23 cellular contexts compared by ENCODE assay signal in genomic region chr20:51969191-51969590, GRCh38.
"Had no signal": no experiment of that assay in that cellular context is flagged by ENCODE, and none has a peak within 500 bp of the region (broad histone marks: within the 10 kb centered on the region; RNA-seq: fewer than 3 reads in every experiment).

No MANE protein-coding gene starts in this region.

- H3K4me2 ChIP-seq: hepatocyte, smooth muscle cell had no signal

- H3K9me3 ChIP-seq: left ventricle myocardium inferior, mucosa of descending colon, ovary, right atrium auricular region, right lobe of liver, stomach, testis, thyroid gland, uterus had no signal

- H3K36me3 Mint-ChIP-seq: naive thymus-derived CD4-positive, alpha-beta T cell; natural killer cell treated with Interleukin-12 subunit alpha and Interleukin-12 subunit beta and Interleukin-15 and Interleukin-18, amount 100 ng/mL, for 72 hours; stimulated activated naive B cell treated with anti-CD40 and anti-IgM and Interleukin-4, amounts not matched to agents 10 μg/mL and 1 μg/mL and 100 μg/mL, for 72 hours; type B pancreatic cell had no signal

- H3K4me3 ChIP-seq: hepatocyte, left ventricle myocardium inferior, lung, mucosa of descending colon, ovary, right atrium auricular region, right lobe of liver, smooth muscle cell, stomach, testis, thyroid gland, uterus had no signal

- DNase-seq: islet precursor cell; left ventricle myocardium inferior; mesendoderm; midbrain; mucosa of descending colon; naive thymus-derived CD4-positive, alpha-beta T cell; ovary; right lobe of liver; stimulated activated CD4-positive, alpha-beta T cell treated with anti-CD3 and anti-CD28 coated beads, Interleukin-1b, Interleukin-23, amount 100 ng/mL, for 48 hours; stimulated activated CD4-positive, alpha-beta T cell treated with anti-CD3 and anti-CD28 coated beads, Interleukin-2, amount 100 ng/mL, for 48 hours; stimulated activated naive B cell treated with anti-CD40 and anti-IgM and Interleukin-4, amounts not matched to agents 10 μg/mL and 1 μg/mL and 100 μg/mL, for 72 hours; stimulated activated naive CD8-positive, alpha-beta T cell treated with anti-CD3 and anti-CD28 coated beads, Interleukin-15, Interleukin-2, amounts not matched to agents 100 U/mL and 50 U/mL, for 24 hours; stomach; testis; thyroid gland; uterus had no signal

- H3K27ac ChIP-seq: hepatocyte, left ventricle myocardium inferior, ovary, right atrium auricular region, right lobe of liver, stomach, testis, thyroid gland, uterus had no signal

- H3K27ac Mint-ChIP-seq: naive thymus-derived CD4-positive, alpha-beta T cell; stimulated activated naive B cell treated with anti-CD40 and anti-IgM and Interleukin-4, amounts not matched to agents 10 μg/mL and 1 μg/mL and 100 μg/mL, for 72 hours; type B pancreatic cell had no signal

- H3K4me3 Mint-ChIP-seq: naive thymus-derived CD4-positive, alpha-beta T cell; natural killer cell treated with Interleukin-12 subunit alpha and Interleukin-12 subunit beta and Interleukin-15 and Interleukin-18, amount 100 ng/mL, for 72 hours; stimulated activated naive B cell treated with anti-CD40 and anti-IgM and Interleukin-4, amounts not matched to agents 10 μg/mL and 1 μg/mL and 100 μg/mL, for 72 hours; type B pancreatic cell had no signal

- H3K27me3 Mint-ChIP-seq: natural killer cell treated with Interleukin-12 subunit alpha and Interleukin-12 subunit beta and Interleukin-15 and Interleukin-18, amount 100 ng/mL, for 72 hours; progenitor cell of endocrine pancreas; type B pancreatic cell had no signal

- H3K36me3 ChIP-seq: left ventricle myocardium inferior, ovary, right atrium auricular region, right lobe of liver, stomach, thyroid gland, uterus had no signal

- ATAC-seq: mucosa of descending colon; naive thymus-derived CD4-positive, alpha-beta T cell; natural killer cell treated with Interleukin-12 subunit alpha and Interleukin-12 subunit beta and Interleukin-15 and Interleukin-18, amount 100 ng/mL, for 72 hours; right lobe of liver; stimulated activated naive B cell treated with anti-CD40 and anti-IgM and Interleukin-4, amounts not matched to agents 10 μg/mL and 1 μg/mL and 100 μg/mL, for 72 hours; stimulated activated naive CD8-positive, alpha-beta T cell treated with anti-CD3 and anti-CD28 coated beads, Interleukin-15, Interleukin-2, amounts not matched to agents 100 U/mL and 50 U/mL, for 24 hours had no signal

- H3K27me3 ChIP-seq: hepatocyte, ovary, right atrium auricular region, right lobe of liver, stomach, testis, thyroid gland, uterus had no signal

- H3K4me1 Mint-ChIP-seq: naive thymus-derived CD4-positive, alpha-beta T cell; stimulated activated naive B cell treated with anti-CD40 and anti-IgM and Interleukin-4, amounts not matched to agents 10 μg/mL and 1 μg/mL and 100 μg/mL, for 72 hours had no signal

- H3K4me1 ChIP-seq: left ventricle myocardium inferior, right atrium auricular region, right lobe of liver, stomach, testis, thyroid gland, uterus had no signal

- H2AFZ ChIP-seq: hepatocyte had no signal

- H3K9me3 Mint-ChIP-seq: natural killer cell treated with Interleukin-12 subunit alpha and Interleukin-12 subunit beta and Interleukin-15 and Interleukin-18, amount 100 ng/mL, for 72 hours; stimulated activated naive B cell treated with anti-CD40 and anti-IgM and Interleukin-4, amounts not matched to agents 10 μg/mL and 1 μg/mL and 100 μg/mL, for 72 hours; type B pancreatic cell had no signal
